Comparison of ENCODE assay signal across 9 cellular contexts in genomic region chr6:123415844-123416468, GRCh38.
DNase-seq lines count a peak whose midpoint lies in the region; ATAC-seq and TF ChIP-seq lines count a peak whose summit lies in the region.
"Had no signal": no experiment of that assay in that cellular context is flagged by ENCODE, and none has a peak within 500 bp of the region (broad histone marks: within the 10 kb centered on the region; RNA-seq: fewer than 3 reads in every experiment).

No MANE protein-coding gene starts in this region.

- no peaks in the 10 kb centered on the region for H3K9me3 ChIP-seq in DND-41 (ENCODE audit: insufficient read depth, low read length, severe bottlenecking)
- H3K9me3 ChIP-seq in psoas muscle: no peaks in the 10 kb centered on the region

- no peaks in the 10 kb centered on the region for H3K4me1 Mint-ChIP-seq in activated CD4-positive, alpha-beta memory T cell treated with anti-CD3 and anti-CD28 coated beads, Interleukin-2, amount 10 ng/mL, durations not matched to agents 7 days and 5 days
- H3K4me1 Mint-ChIP-seq: activated naive CD4-positive, alpha-beta T cell treated with anti-CD3 and anti-CD28 coated beads, Interleukin-2, amount 50 U/mL, for 24 hours had no signal

- H2AFZ ChIP-seq in DND-41 (ENCODE audit: low read depth, low read length): no peak overlapping the region

- H3K27me3 ChIP-seq in DND-41 (ENCODE audit: insufficient read depth, low read length, poor library complexity): peaks cover 7% of the 10 kb centered on the region
- no peaks in the 10 kb centered on the region for H3K27me3 ChIP-seq in psoas muscle (ENCODE audit: insufficient read depth in 3 of 3, low read length in 2 of 3)

- no peaks in the 10 kb centered on the region for H3K79me2 ChIP-seq in DND-41 (ENCODE audit: insufficient read depth, low read length)

- no peaks in the 10 kb centered on the region for H3K27me3 Mint-ChIP-seq in activated CD4-positive, alpha-beta memory T cell treated with anti-CD3 and anti-CD28 coated beads, Interleukin-2, amount 10 ng/mL, durations not matched to agents 7 days and 5 days
- H3K27me3 Mint-ChIP-seq: activated naive CD4-positive, alpha-beta T cell treated with anti-CD3 and anti-CD28 coated beads, Interleukin-2, amount 50 U/mL, for 24 hours had no signal

- H3K9me3 Mint-ChIP-seq in activated CD4-positive, alpha-beta memory T cell treated with anti-CD3 and anti-CD28 coated beads, Interleukin-2, amount 10 ng/mL, durations not matched to agents 7 days and 5 days: no peaks in the 10 kb centered on the region
- H3K9me3 Mint-ChIP-seq: activated naive CD4-positive, alpha-beta T cell treated with anti-CD3 and anti-CD28 coated beads, Interleukin-2, amount 50 U/mL, for 24 hours had no signal

- DNase-seq in DND-41 (peak; percentile 57), NCI-H345 (lab: John Stamatoyannopoulos, UW) (peak; percentile 79), glomerular visceral epithelial cell (ENCODE audit: extremely low spot score) (peak; percentile 52), psoas muscle (no peak), activated gamma-delta T cell treated with Interleukin-2 at 50 U/mL for 16 hours (no peak)
- DNase-seq in activated CD4-positive, alpha-beta memory T cell treated with anti-CD3 and anti-CD28 coated beads, Interleukin-2, amount 10 ng/mL, durations not matched to agents 7 days and 5 days: peak; percentile 38

- H4K20me1 ChIP-seq in DND-41 (ENCODE audit: insufficient read depth, low read length): no peaks in the 10 kb centered on the region

- TF ChIP-seq CTCF in DND-41 (IDR thresholded peaks at IDR 0.05; ENCODE audit: borderline replicate concordance, extremely low read depth, low read length, poor library complexity, severe bottlenecking) (peak; percentile 84), psoas muscle (IDR thresholded peaks at IDR 0.05) (peak; percentile 66)

- H3K27ac ChIP-seq in DND-41 (ENCODE audit: low read length) (no peak overlapping the region), psoas muscle (peak overlapping the region; percentile 13)

- no peaks in the 10 kb centered on the region for H3K36me3 Mint-ChIP-seq in activated CD4-positive, alpha-beta memory T cell treated with anti-CD3 and anti-CD28 coated beads, Interleukin-2, amount 10 ng/mL, durations not matched to agents 7 days and 5 days (ENCODE audit: low read depth)
- H3K36me3 Mint-ChIP-seq: activated naive CD4-positive, alpha-beta T cell treated with anti-CD3 and anti-CD28 coated beads, Interleukin-2, amount 50 U/mL, for 24 hours had no signal

- H3K4me1 ChIP-seq in DND-41 (ENCODE audit: insufficient read depth, low read length) (no peaks in the 10 kb centered on the region), psoas muscle (peaks cover 74% of the 10 kb centered on the region)

- CTCF ChIA-PET in activated CD4-positive, alpha-beta memory T cell treated with anti-CD3 and anti-CD28 coated beads, Interleukin-2, amount 10 ng/mL, durations not matched to agents 7 days and 5 days (lab: Charles Lee): interaction anchor here (0.6 to 1.1 kb wide), 2 partner anchors 25 to 299 kb away, joined by 3 to 6 read pairs; no protein-coding TSS in a partner anchor

- H3K4me3 Mint-ChIP-seq in activated CD4-positive, alpha-beta memory T cell treated with anti-CD3 and anti-CD28 coated beads, Interleukin-2, amount 10 ng/mL, durations not matched to agents 7 days and 5 days: no peak overlapping the region
- H3K4me3 Mint-ChIP-seq: activated naive CD4-positive, alpha-beta T cell treated with anti-CD3 and anti-CD28 coated beads, Interleukin-2, amount 50 U/mL, for 24 hours had no signal

- no peak overlapping the region for H3K27ac Mint-ChIP-seq in activated CD4-positive, alpha-beta memory T cell treated with anti-CD3 and anti-CD28 coated beads, Interleukin-2, amount 10 ng/mL, durations not matched to agents 7 days and 5 days
- H3K27ac Mint-ChIP-seq: activated naive CD4-positive, alpha-beta T cell treated with anti-CD3 and anti-CD28 coated beads, Interleukin-2, amount 50 U/mL, for 24 hours had no signal

- no peak overlapping the region for H3K4me2 ChIP-seq in DND-41 (ENCODE audit: insufficient read depth, low read length)

- H3K4me3 ChIP-seq in DND-41 (ENCODE audit: low read depth in 1 of 2, low read length in 2 of 2) (no peak overlapping the region), psoas muscle (no peak overlapping the region)

- POLR2A ChIA-PET in activated CD4-positive, alpha-beta memory T cell treated with anti-CD3 and anti-CD28 coated beads, Interleukin-2, amount 10 ng/mL, durations not matched to agents 7 days and 5 days (lab: Charles Lee): no interaction called here

- intact Hi-C loops in psoas muscle (cut with DNase I): loop anchor here (5.0 kb wide), 1 partner anchor 301 kb away; no protein-coding TSS in a partner anchor

- H3K36me3 ChIP-seq in DND-41 (ENCODE audit: insufficient read depth, low read length) (no peaks in the 10 kb centered on the region), psoas muscle (ENCODE audit: insufficient read depth in 1 of 2, low read depth in 1 of 2) (peaks cover 0 to 25% of the 10 kb centered on the region in 2 donors)

- WGBS in psoas muscle, 3 donors: 11 to 21% (median 12%) methylated on average over 6 of the region's 6 CpGs

- peak; percentile 69; the same call in 2 of the 3 replicates for ATAC-seq in DND-41 (ENCODE audit: insufficient read depth, low read depth)
- ATAC-seq in GM19452 (IDR thresholded peaks at IDR 0.05; ENCODE audit: unreplicated experiment): peak; percentile 85
- peak; percentile 85 for ATAC-seq in HG03432 (IDR thresholded peaks at IDR 0.05; ENCODE audit: unreplicated experiment)
- ATAC-seq in psoas muscle: peak; percentile 46 to 80 (median 72)

- no peak overlapping the region for H3K9ac ChIP-seq in DND-41 (ENCODE audit: low read depth, low read length)

Comparison
In these comparisons a context has a peak if more than half of its experiments do, and no peak if none do; other contexts are left out.
1. DNase-seq: peak in DND-41 (single experiment), NCI-H345 (single experiment), activated CD4-positive, alpha-beta memory T cell treated with anti-CD3 and anti-CD28 coated beads, Interleukin-2, amount 10 ng/mL, durations not matched to agents 7 days and 5 days (single experiment) and glomerular visceral epithelial cell (single experiment); none in psoas muscle (0 of 2) and activated gamma-delta T cell treated with Interleukin-2 at 50 U/mL for 16 hours (single experiment).
2. Peak in every context shown above with its lines, with median percentiles within 50 percentile points of each other: ATAC-seq.